Comparison of ENCODE assay signal across 6 cellular contexts in genomic region chr17:28716740-28717577, GRCh38. TPM values are rescaled to one million over a fixed set of nuclear protein-coding genes. Genes with fewer than 3 reads are reported as not detected.
DNase-seq lines count a peak whose midpoint lies in the region; ATAC-seq and TF ChIP-seq lines count a peak whose summit lies in the region.

No MANE protein-coding gene starts in this region.

- H3K27me3 Mint-ChIP-seq in activated T-cell treated with anti-CD3 and anti-CD28 coated beads, Interleukin-2, amount 50 U/mL, for 4 hours (ENCODE audit: low read depth) = peaks cover 14% of the 10 kb centered on the region

- intact Hi-C loops in left ventricle myocardium inferior (cut with micrococcal nuclease) = no loop called here

- H3K27me3 ChIP-seq in left ventricle myocardium inferior (ENCODE audit: low read depth) (peaks cover 19% of the 10 kb centered on the region), tibial nerve (no peaks in the 10 kb centered on the region)

- H3K9me3 Mint-ChIP-seq in activated T-cell treated with anti-CD3 and anti-CD28 coated beads, Interleukin-2, amount 50 U/mL, for 4 hours = no peaks in the 10 kb centered on the region

- H3K4me1 ChIP-seq in left ventricle myocardium inferior (peaks cover 66% of the 10 kb centered on the region), tibial nerve (peaks cover 0 to 70% (median 36%) of the 10 kb centered on the region in 4 donors)

- no peak for TF ChIP-seq POLR2A in tibial nerve (IDR thresholded peaks at IDR 0.05)

- ATAC-seq in activated T-cell treated with anti-CD3 and anti-CD28 coated beads, Interleukin-2, amount 50 U/mL, for 4 hours = no peak

- H3K36me3 ChIP-seq in left ventricle myocardium inferior = peaks cover 30% of the 10 kb centered on the region
- peaks cover 0 to 43% (median 5%) of the 10 kb centered on the region in 3 donors for H3K36me3 ChIP-seq in tibial nerve

- no peak for DNase-seq in activated T-cell treated with anti-CD3 and anti-CD28 coated beads, Interleukin-2, amount 50 U/mL, for 4 hours
- DNase-seq in activated T-cell treated with anti-CD3 and anti-CD28 coated beads, Interleukin-2, amount 50 U/mL, for 1 hour = no peak
- DNase-seq in left ventricle myocardium inferior = peak; percentile 34
- no peak for DNase-seq in tibial nerve (ENCODE audit: low spot score in 2 of 2)
- DNase-seq in NCI-H748 (lab: John Stamatoyannopoulos, UW; ENCODE audit: unreplicated experiment) = no peak
- no peak for DNase-seq in mucosa of gallbladder (ENCODE audit: low spot score)

- WGBS in tibial nerve, 2 donors = 8 to 14% methylated on average over 17 to 19 of the region's 63 CpGs

- H3K4me1 Mint-ChIP-seq in activated T-cell treated with anti-CD3 and anti-CD28 coated beads, Interleukin-2, amount 50 U/mL, for 4 hours (ENCODE audit: low read depth) = peaks cover 25% of the 10 kb centered on the region

- H3K4me3 Mint-ChIP-seq in activated T-cell treated with anti-CD3 and anti-CD28 coated beads, Interleukin-2, amount 50 U/mL, for 4 hours = peak overlapping the region; percentile 56

- H3K4me3 ChIP-seq in left ventricle myocardium inferior (peak overlapping the region; percentile 82), tibial nerve (peak overlapping the region; percentile 58 to 88 (median 72))

- no peak for TF ChIP-seq EP300 in tibial nerve (IDR thresholded peaks at IDR 0.05)

- peaks cover 22% of the 10 kb centered on the region for H3K36me3 Mint-ChIP-seq in activated T-cell treated with anti-CD3 and anti-CD28 coated beads, Interleukin-2, amount 50 U/mL, for 4 hours (ENCODE audit: insufficient read depth)

- H3K27ac ChIP-seq in left ventricle myocardium inferior (replicated peaks) (peak overlapping the region; percentile 86), tibial nerve (peak overlapping the region; percentile 83 to 99 (median 96))

- no peak for TF ChIP-seq CTCF in left ventricle myocardium inferior (IDR thresholded peaks at IDR 0.05; ENCODE audit: borderline replicate concordance)
- TF ChIP-seq CTCF in tibial nerve (IDR thresholded peaks at IDR 0.05) = peak in 1 of 5 experiments; percentile 10

- no peaks in the 10 kb centered on the region for H3K9me3 ChIP-seq in left ventricle myocardium inferior (replicated peaks)
- H3K9me3 ChIP-seq in tibial nerve = no peaks in the 10 kb centered on the region

RNA-seq across cellular contexts. Expression of gene RAB34, which starts 0.7 kb away (rescaled TPM):
- 100 to 1,000 TPM in 1 of 3 donors, 10 to 100 TPM in 2; 11.3 to 100 (median 14.1) TPM for total RNA-seq in activated T-cell treated with anti-CD3 and anti-CD28 coated beads, Interleukin-2, amount 50 U/mL, for 4 hours
- total RNA-seq in left ventricle myocardium inferior (13.1 TPM), tibial nerve (100 to 1,000 TPM; 189 to 298 (median 196) TPM), mucosa of gallbladder (70.2 TPM)

RNA-seq across cellular contexts. Expression of gene RPL23A, which starts 2.8 kb away (rescaled TPM):
- 1,000 to 10,000 TPM; 2,218 to 2,392 (median 2,312) TPM for total RNA-seq in activated T-cell treated with anti-CD3 and anti-CD28 coated beads, Interleukin-2, amount 50 U/mL, for 4 hours
- total RNA-seq in left ventricle myocardium inferior = 840 TPM
- total RNA-seq in tibial nerve = 100 to 1,000 TPM; 431 to 573 (median 517) TPM
- 1,157 TPM for total RNA-seq in mucosa of gallbladder

RNA-seq across cellular contexts. Expression of gene PROCA1, which starts 5.3 kb away (rescaled TPM):
- total RNA-seq in activated T-cell treated with anti-CD3 and anti-CD28 coated beads, Interleukin-2, amount 50 U/mL, for 4 hours = 1 to 10 TPM in 2 of 3 donors, under 1 TPM in 1; 0.83 to 1.2 (median 1.1) TPM
- total RNA-seq in left ventricle myocardium inferior (1.3 TPM), tibial nerve (1 to 10 TPM; 2.1 to 6.3 (median 4.6) TPM), mucosa of gallbladder (4.5 TPM)

RNA-seq across cellular contexts. Expression of gene TLCD1, which starts 9.1 kb away (rescaled TPM):
- 10 to 100 TPM; 20.8 to 28.5 (median 23.8) TPM for total RNA-seq in activated T-cell treated with anti-CD3 and anti-CD28 coated beads, Interleukin-2, amount 50 U/mL, for 4 hours
- total RNA-seq in left ventricle myocardium inferior = 3.1 TPM
- 1 to 10 TPM in 1 of 4 donors, under 1 TPM in 1, not detected in 2; 0.44 to 1.2 TPM for total RNA-seq in tibial nerve
- total RNA-seq in mucosa of gallbladder = 6.3 TPM

RNA-seq across cellular contexts. Expression of gene NEK8, which starts 11.6 kb away (rescaled TPM):
- total RNA-seq in activated T-cell treated with anti-CD3 and anti-CD28 coated beads, Interleukin-2, amount 50 U/mL, for 4 hours = 1 to 10 TPM; 5.8 to 7.7 (median 7.6) TPM
- total RNA-seq in left ventricle myocardium inferior (1.4 TPM), tibial nerve (1 to 10 TPM; 2.8 to 6.0 (median 3.5) TPM), mucosa of gallbladder (8.1 TPM)
